ENCODE assay signal across 10 cellular contexts in genomic region chr7:54774785-54775740, GRCh38.
"Had no signal": no experiment of that assay in that cellular context is flagged by ENCODE, and none has a peak within 500 bp of the region (broad histone marks: within the 10 kb centered on the region; RNA-seq: fewer than 3 reads in every experiment).

No MANE protein-coding gene starts in this region.

- FAIRE-seq: pancreas had no signal

- H3K9me3 ChIP-seq: adrenal gland, body of pancreas, colonic mucosa, gastrocnemius medialis, left ventricle myocardium inferior, pancreas, prostate gland, testis, transverse colon had no signal

- H3K4me1 ChIP-seq: colonic mucosa, left ventricle myocardium inferior, testis had no signal

- DNase-seq: cerebellar nuclear complex had no signal

- H3K4me3 ChIP-seq: body of pancreas had no signal

- H3K27me3 ChIP-seq: adrenal gland, body of pancreas, colonic mucosa, gastrocnemius medialis, pancreas, testis had no signal

- H3K27ac ChIP-seq: adrenal gland, colonic mucosa, gastrocnemius medialis, left ventricle myocardium inferior, testis had no signal

- H3K36me3 ChIP-seq: adrenal gland, colonic mucosa, gastrocnemius medialis, left ventricle myocardium inferior, pancreas, prostate gland, transverse colon had no signal
